18 cellular contexts compared by ENCODE assay signal in genomic region chr22:28788601-28789000, GRCh38.
"Had no signal": no experiment of that assay in that cellular context is flagged by ENCODE, and none has a peak within 500 bp of the region (broad histone marks: within the 10 kb centered on the region; RNA-seq: fewer than 3 reads in every experiment).

No MANE protein-coding gene starts in this region.

- H3K27me3 ChIP-seq: body of pancreas, esophagus squamous epithelium, right atrium auricular region, thyroid gland had no signal

- DNase-seq: activated CD4-positive, alpha-beta T cell treated with anti-CD3 and anti-CD28 coated beads for 36 hours; activated CD4-positive, alpha-beta T cell treated with anti-CD3 and anti-CD28 coated beads, Interleukin-2, amount 50 U/mL, for 48 hours; activated gamma-delta T cell treated with Interleukin-2 at 50 U/mL for 16 hours; amygdala; body of pancreas; effector memory CD8-positive, alpha-beta T cell; esophagus squamous epithelium; occipital lobe; stimulated activated CD4-positive, alpha-beta T cell treated with anti-CD3 and anti-CD28 coated beads, Interleukin-2, amount 100 ng/mL, for 24 hours; stimulated activated naive CD4-positive, alpha-beta T cell treated with Interleukin-2 at 50 U/mL for 16 hours; T-helper 2 cell; thyroid gland; WERI-Rb-1 had no signal

- H3K4me1 ChIP-seq: esophagus squamous epithelium, right atrium auricular region had no signal

- H3K9me3 ChIP-seq: body of pancreas, esophagus squamous epithelium, prostate gland, right atrium auricular region, thyroid gland had no signal

- ATAC-seq: activated CD4-positive, alpha-beta T cell treated with anti-CD3 and anti-CD28 coated beads for 36 hours; body of pancreas; effector memory CD8-positive, alpha-beta T cell had no signal

- H3K4me3 Mint-ChIP-seq: activated CD4-positive, alpha-beta T cell treated with anti-CD3 and anti-CD28 coated beads for 36 hours; activated naive CD8-positive, alpha-beta T cell; activated T-helper 1 cell treated with anti-CD3 and anti-CD28 coated beads, Interleukin-12 subunit alpha, Interleukin-12 subunit beta, Interleukin-2, Interleukin-4 antibody, amounts not matched to agents 30 ng/mL and 10 ng/mL and 1 ng/mL, durations not matched to agents 14 hours and 24 hours and 36 hours; effector memory CD8-positive, alpha-beta T cell; nephron had no signal

- H3K9me3 Mint-ChIP-seq: activated T-helper 1 cell treated with anti-CD3 and anti-CD28 coated beads, Interleukin-12 subunit alpha, Interleukin-12 subunit beta, Interleukin-2, Interleukin-4 antibody, amounts not matched to agents 30 ng/mL and 10 ng/mL and 1 ng/mL, durations not matched to agents 14 hours and 24 hours and 36 hours; effector memory CD8-positive, alpha-beta T cell; nephron had no signal

- H3K36me3 Mint-ChIP-seq: activated naive CD8-positive, alpha-beta T cell had no signal

- H3K27me3 Mint-ChIP-seq: activated CD4-positive, alpha-beta T cell treated with anti-CD3 and anti-CD28 coated beads for 36 hours; activated naive CD8-positive, alpha-beta T cell; effector memory CD8-positive, alpha-beta T cell had no signal

- H3K27ac ChIP-seq: esophagus squamous epithelium, prostate gland, right atrium auricular region, thyroid gland, WERI-Rb-1 had no signal

- H3K27ac Mint-ChIP-seq: activated CD4-positive, alpha-beta T cell treated with anti-CD3 and anti-CD28 coated beads for 36 hours; activated naive CD8-positive, alpha-beta T cell; activated T-helper 1 cell treated with anti-CD3 and anti-CD28 coated beads, Interleukin-12 subunit alpha, Interleukin-12 subunit beta, Interleukin-2, Interleukin-4 antibody, amounts not matched to agents 30 ng/mL and 10 ng/mL and 1 ng/mL, durations not matched to agents 14 hours and 24 hours and 36 hours had no signal
